ENCODE assay signal across 8 cellular contexts in genomic region chr7:128869138-128869943, GRCh38. TPM values are rescaled to one million over a fixed set of nuclear protein-coding genes. Genes with fewer than 3 reads are reported as not detected.
A peak's percentile ranks its signal among the peaks of the same experiment; 100 is the strongest.
DNase-seq lines count a peak whose midpoint lies in the region; ATAC-seq, FAIRE-seq and TF ChIP-seq lines count a peak whose summit lies in the region.

No MANE protein-coding gene starts in this region.

- no peaks in the 10 kb centered on the region for H3K9me3 ChIP-seq in T-helper 17 cell (ENCODE audit: control insufficient read depth, low read length, poor library complexity, severe bottlenecking)

- FAIRE-seq in bronchial epithelial cell (lab: Jason Lieb, UNC), result no peak

- peaks cover 19% of the 10 kb centered on the region for H3K4me1 Mint-ChIP-seq in T-helper 17 cell

- ATAC-seq in GM18867 (IDR thresholded peaks at IDR 0.05; ENCODE audit: unreplicated experiment) (peak; percentile 66), HG03432 (IDR thresholded peaks at IDR 0.05; ENCODE audit: unreplicated experiment) (peak; percentile 89), T-helper 17 cell (peak; percentile 90)

- no peaks in the 10 kb centered on the region for H3K27me3 Mint-ChIP-seq in T-helper 17 cell

- DNase-seq in AG10803 (ENCODE audit: low read depth) (no peak), T-helper 17 cell (peak; percentile 23 to 35 (median 31)), bronchial epithelial cell (ENCODE audit: low read depth) (no peak), kidney epithelial cell (ENCODE audit: low read depth) (no peak), cortex of kidney (lab: John Stamatoyannopoulos, UW) (no peak)
- peak; percentile 4 for DNase-seq in stimulated activated CD4-positive, alpha-beta T cell treated with anti-CD3 and anti-CD28 coated beads, Interleukin-2, amount 100 ng/mL, for 4 hours (ENCODE audit: low read depth)

- H3K4me3 ChIP-seq in AG10803 (ENCODE audit: low read length) (peak overlapping the region; percentile 49), bronchial epithelial cell (ENCODE audit: low read depth, low read length) (peak overlapping the region; percentile 44), kidney epithelial cell (ENCODE audit: low read depth, low read length) (peak overlapping the region; percentile 38)

- no peak for TF ChIP-seq CTCF in AG10803 (conservative IDR thresholded peaks at IDR 0.05; ENCODE audit: low read length)
- TF ChIP-seq CTCF in bronchial epithelial cell (IDR thresholded peaks at IDR 0.05; ENCODE audit: insufficient read depth, low read length, severe bottlenecking), result peak; percentile 19
- TF ChIP-seq CTCF in kidney epithelial cell (IDR thresholded peaks at IDR 0.05; ENCODE audit: insufficient read depth, low read length, poor library complexity, severe bottlenecking), result no peak

- peak overlapping the region; percentile 73 for H3K4me3 Mint-ChIP-seq in T-helper 17 cell

- H3K27me3 ChIP-seq in bronchial epithelial cell (ENCODE audit: control insufficient read depth, insufficient read depth, low read length), result no peaks in the 10 kb centered on the region
- peaks cover 18% of the 10 kb centered on the region for H3K27me3 ChIP-seq in kidney epithelial cell (ENCODE audit: control insufficient read depth, insufficient read depth, low read length)

- H3K27ac Mint-ChIP-seq in T-helper 17 cell, result no peak overlapping the region

- H3K36me3 ChIP-seq in bronchial epithelial cell (ENCODE audit: control insufficient read depth, insufficient read depth, low read length), result peaks cover 10% of the 10 kb centered on the region
- no peaks in the 10 kb centered on the region for H3K36me3 ChIP-seq in kidney epithelial cell (ENCODE audit: control insufficient read depth, insufficient read depth, low read length)

- H3K36me3 Mint-ChIP-seq in T-helper 17 cell (ENCODE audit: low read depth), result peaks cover 3% of the 10 kb centered on the region

RNA-seq across cellular contexts. Expression of gene ATP6V1F, which starts 6.7 kb away (rescaled TPM):
- total RNA-seq in T-helper 17 cell (10 to 100 TPM; 62.5 to 68.7 TPM), bronchial epithelial cell (108 and 132 TPM in 2 replicates), kidney epithelial cell (211 and 225 TPM in 2 replicates)

RNA-seq across cellular contexts. Expression of gene FLNC, which starts 39.1 kb away (rescaled TPM):
- total RNA-seq in T-helper 17 cell (under 1 TPM; 0.05 TPM), bronchial epithelial cell (0.64 and 1.8 TPM in 2 replicates), kidney epithelial cell (243 and 267 TPM in 2 replicates)

RNA-seq across cellular contexts. Expression of gene KCP, which starts 41.2 kb away (rescaled TPM):
- total RNA-seq in T-helper 17 cell (1 to 10 TPM in 1 of 2 donors, under 1 TPM in 1; 0.23 to 1.2 TPM), bronchial epithelial cell (0.53 and 1.3 TPM in 2 replicates), kidney epithelial cell (1.3 and 1.4 TPM in 2 replicates)

Comparison
In these comparisons a context has a peak if more than half of its experiments do, and no peak if none do; other contexts are left out.
1. DNase-seq: peak in T-helper 17 cell (3 of 3) and stimulated activated CD4-positive, alpha-beta T cell treated with anti-CD3 and anti-CD28 coated beads, Interleukin-2, amount 100 ng/mL, for 4 hours (single experiment); none in AG10803 (single experiment), bronchial epithelial cell (single experiment), kidney epithelial cell (single experiment) and cortex of kidney (single experiment).
2. RNA of gene FLNC, which starts 39.1 kb away (total RNA-seq): 243 to 267 TPM in kidney epithelial cell; 0.64 to 1.8 TPM in bronchial epithelial cell and 0.05 TPM in T-helper 17 cell; every median in the first group is over 10 times any median in the second.
3. Peak in every context shown above with its lines, with median percentiles within 50 percentile points of each other: H3K4me3 ChIP-seq and ATAC-seq.